In genomic region chr17:46169913-46170312, GRCh38 we compare ENCODE assay signal across 17 cellular contexts. TPM values are rescaled to one million over a fixed set of nuclear protein-coding genes. Genes with fewer than 3 reads are reported as not detected.
DNase-seq lines count a peak whose midpoint lies in the region; ATAC-seq and TF ChIP-seq lines count a peak whose summit lies in the region.
"Had no signal": no experiment of that assay in that cellular context is flagged by ENCODE, and none has a peak within 500 bp of the region (broad histone marks: within the 10 kb centered on the region; RNA-seq: fewer than 3 reads in every experiment).

No MANE protein-coding gene starts in this region.

- POLR2A ChIA-PET in naive thymus-derived CD4-positive, alpha-beta T cell (lab: Charles Lee), result no interaction called here

- H3K4me1 Mint-ChIP-seq in naive thymus-derived CD4-positive, alpha-beta T cell, result peaks cover 53 to 91% (median 83%) of the 10 kb centered on the region in 7 donors
- peaks cover 36 to 74% of the 10 kb centered on the region in 2 donors for H3K4me1 Mint-ChIP-seq in stimulated activated naive B cell treated with anti-CD40 and anti-IgM and Interleukin-4, amounts not matched to agents 10 μg/mL and 1 μg/mL and 100 μg/mL, for 72 hours

- peak overlapping the region; percentile 36 for H3K27ac ChIP-seq in cardiac muscle cell
- H3K27ac ChIP-seq in left ventricle myocardium inferior (replicated peaks), result no peak overlapping the region
- peak overlapping the region; percentile 56; the same call in 1 of the 2 replicates for H3K27ac ChIP-seq in SK-N-MC
- no peak overlapping the region for H3K27ac ChIP-seq in naive thymus-derived CD4-positive, alpha-beta T cell (ENCODE audit: low read depth, low read length)

- no peaks in the 10 kb centered on the region for H3K9me3 ChIP-seq in cardiac muscle cell (ENCODE audit: low read depth)
- H3K9me3 ChIP-seq in left ventricle myocardium inferior (replicated peaks), result no peaks in the 10 kb centered on the region
- no peaks in the 10 kb centered on the region for H3K9me3 ChIP-seq in SK-N-MC (ENCODE audit: low read depth, low read length)
- no peaks in the 10 kb centered on the region for H3K9me3 ChIP-seq in naive thymus-derived CD4-positive, alpha-beta T cell (ENCODE audit: control insufficient read depth in 2 of 3, low read length in 3 of 3)
- H3K9me3 ChIP-seq: HAP-1 had no signal

- no peaks in the 10 kb centered on the region for H3K27me3 ChIP-seq in cardiac muscle cell
- no peaks in the 10 kb centered on the region for H3K27me3 ChIP-seq in left ventricle myocardium inferior (ENCODE audit: low read depth)
- H3K27me3 ChIP-seq in naive thymus-derived CD4-positive, alpha-beta T cell (ENCODE audit: control insufficient read depth in 2 of 2, insufficient read depth in 2 of 2, low read length in 2 of 2), result no peaks in the 10 kb centered on the region

- H3K9me3 Mint-ChIP-seq in naive thymus-derived CD4-positive, alpha-beta T cell, result no peaks in the 10 kb centered on the region
- no peaks in the 10 kb centered on the region for H3K9me3 Mint-ChIP-seq in stimulated activated naive B cell treated with anti-CD40 and anti-IgM and Interleukin-4, amounts not matched to agents 10 μg/mL and 1 μg/mL and 100 μg/mL, for 72 hours

- intact Hi-C loops in left ventricle myocardium inferior (cut with micrococcal nuclease), result no loop called here
- intact Hi-C loops in naive thymus-derived CD4-positive, alpha-beta T cell (cut with micrococcal nuclease), result loop anchor here in 1 of 2 donors (1.0 to 2.0 kb wide), 3 partner anchors 10 to 17 kb away; no protein-coding TSS in a partner anchor

- CTCF ChIA-PET in naive thymus-derived CD4-positive, alpha-beta T cell (lab: Charles Lee), result interaction anchor here (0.7 kb wide), 1 partner anchor 127 kb away, joined by 4 read pairs; no protein-coding TSS in a partner anchor

- peaks cover 45% of the 10 kb centered on the region for H3K4me1 ChIP-seq in cardiac muscle cell (ENCODE audit: low read depth)
- peaks cover 100% of the 10 kb centered on the region for H3K4me1 ChIP-seq in left ventricle myocardium inferior
- H3K4me1 ChIP-seq in naive thymus-derived CD4-positive, alpha-beta T cell (ENCODE audit: control insufficient read depth in 2 of 2, insufficient read depth in 2 of 2, low read length in 2 of 2), result peaks cover 33 to 53% of the 10 kb centered on the region in 2 donors

- H3K27ac Mint-ChIP-seq in naive thymus-derived CD4-positive, alpha-beta T cell, result peak overlapping the region in 8 of 9 donors; percentile 1 to 65 (median 50)
- peak overlapping the region; percentile 21 for H3K27ac Mint-ChIP-seq in stimulated activated naive B cell treated with anti-CD40 and anti-IgM and Interleukin-4, amounts not matched to agents 10 μg/mL and 1 μg/mL and 100 μg/mL, for 72 hours

- H3K4me3 Mint-ChIP-seq in naive thymus-derived CD4-positive, alpha-beta T cell, result peak overlapping the region in 8 of 10 donors; percentile 2 to 58 (median 36)
- H3K4me3 Mint-ChIP-seq in stimulated activated naive B cell treated with anti-CD40 and anti-IgM and Interleukin-4, amounts not matched to agents 10 μg/mL and 1 μg/mL and 100 μg/mL, for 72 hours, result no peak overlapping the region

- no peak overlapping the region for H3K4me3 ChIP-seq in cardiac muscle cell
- H3K4me3 ChIP-seq in left ventricle myocardium inferior, result no peak overlapping the region
- no peak overlapping the region for H3K4me3 ChIP-seq in SK-N-MC
- no peak overlapping the region for H3K4me3 ChIP-seq in naive thymus-derived CD4-positive, alpha-beta T cell (ENCODE audit: low read length)
- H3K4me3 ChIP-seq: HAP-1 had no signal

- peaks cover 37% of the 10 kb centered on the region for H3K36me3 ChIP-seq in cardiac muscle cell
- peaks cover 32% of the 10 kb centered on the region for H3K36me3 ChIP-seq in left ventricle myocardium inferior
- H3K36me3 ChIP-seq in SK-N-MC (ENCODE audit: insufficient read depth, low read length), result peaks cover 55% of the 10 kb centered on the region
- peaks cover 4 to 29% (median 18%) of the 10 kb centered on the region in 3 experiments for H3K36me3 ChIP-seq in naive thymus-derived CD4-positive, alpha-beta T cell (ENCODE audit: control insufficient read depth in 2 of 3, insufficient read depth in 3 of 3, low read length in 3 of 3)

- DNase-seq in cardiac muscle cell (ENCODE audit: low read depth in 1 of 2, low spot score in 1 of 2) (no peak), left ventricle myocardium inferior (no peak), SK-N-MC (ENCODE audit: low read depth, low spot score) (no peak), NCI-H446 (lab: John Stamatoyannopoulos, UW) (no peak), T1000 (lab: John Stamatoyannopoulos, UW) (no peak)
- no peak for DNase-seq in naive thymus-derived CD4-positive, alpha-beta T cell
- DNase-seq in stimulated activated naive B cell treated with anti-CD40 and anti-IgM and Interleukin-4, amounts not matched to agents 10 μg/mL and 1 μg/mL and 100 μg/mL, for 72 hours, result no peak
- DNase-seq: ACHN, IMR-90, Kasumi-1, NCI-H1417, NCI-H1930, NCI-H2171, NCI-H82 had no signal

- H3K27me3 Mint-ChIP-seq in naive thymus-derived CD4-positive, alpha-beta T cell, result no peaks in the 10 kb centered on the region
- H3K27me3 Mint-ChIP-seq in stimulated activated naive B cell treated with anti-CD40 and anti-IgM and Interleukin-4, amounts not matched to agents 10 μg/mL and 1 μg/mL and 100 μg/mL, for 72 hours, result no peaks in the 10 kb centered on the region

- no peak for ATAC-seq in naive thymus-derived CD4-positive, alpha-beta T cell
- no peak for ATAC-seq in stimulated activated naive B cell treated with anti-CD40 and anti-IgM and Interleukin-4, amounts not matched to agents 10 μg/mL and 1 μg/mL and 100 μg/mL, for 72 hours (replicated peaks)
- ATAC-seq in GM21576 (IDR thresholded peaks at IDR 0.05; ENCODE audit: unreplicated experiment), result no peak
- ATAC-seq: Right ventricle myocardium inferior had no signal

- TF ChIP-seq CTCF in cardiac muscle cell (IDR thresholded peaks at IDR 0.05; ENCODE audit: low read depth, low read length) (no peak), left ventricle myocardium inferior (IDR thresholded peaks at IDR 0.05; ENCODE audit: borderline replicate concordance) (no peak)

- H3K36me3 Mint-ChIP-seq in naive thymus-derived CD4-positive, alpha-beta T cell, result peaks cover 12 to 47% (median 23%) of the 10 kb centered on the region in 5 donors
- peaks cover 28 to 39% of the 10 kb centered on the region in 2 donors for H3K36me3 Mint-ChIP-seq in stimulated activated naive B cell treated with anti-CD40 and anti-IgM and Interleukin-4, amounts not matched to agents 10 μg/mL and 1 μg/mL and 100 μg/mL, for 72 hours

- H3K9ac ChIP-seq in SK-N-MC (ENCODE audit: insufficient read length), result no peak overlapping the region

RNA-seq across cellular contexts. Expression of gene KANSL1, which starts 23.3 kb away (rescaled TPM):
- total RNA-seq in cardiac muscle cell (69.4 and 109 TPM in 2 replicates), left ventricle myocardium inferior (23.7 TPM)
- polyA plus RNA-seq in cardiac muscle cell, result 52.6 and 61.2 TPM in 2 replicates
- total RNA-seq in naive thymus-derived CD4-positive, alpha-beta T cell, result 100 to 1,000 TPM; 121 to 230 (median 202) TPM
- 10 to 100 TPM; 17.4 to 24.0 TPM for polyA plus RNA-seq in naive thymus-derived CD4-positive, alpha-beta T cell

Comparison
In these comparisons a context has a peak if more than half of its experiments do, and no peak if none do; other contexts are left out.
1. H3K27ac ChIP-seq: peak in cardiac muscle cell (single experiment) and SK-N-MC (single experiment); none in left ventricle myocardium inferior (single experiment) and naive thymus-derived CD4-positive, alpha-beta T cell (single experiment).
2. H3K4me3 Mint-ChIP-seq: peak in naive thymus-derived CD4-positive, alpha-beta T cell (8 of 10); none in stimulated activated naive B cell treated with anti-CD40 and anti-IgM and Interleukin-4, amounts not matched to agents 10 μg/mL and 1 μg/mL and 100 μg/mL, for 72 hours (0 of 2).